Comparison of ENCODE assay signal across 20 cellular contexts in the genomic region with DNA sequence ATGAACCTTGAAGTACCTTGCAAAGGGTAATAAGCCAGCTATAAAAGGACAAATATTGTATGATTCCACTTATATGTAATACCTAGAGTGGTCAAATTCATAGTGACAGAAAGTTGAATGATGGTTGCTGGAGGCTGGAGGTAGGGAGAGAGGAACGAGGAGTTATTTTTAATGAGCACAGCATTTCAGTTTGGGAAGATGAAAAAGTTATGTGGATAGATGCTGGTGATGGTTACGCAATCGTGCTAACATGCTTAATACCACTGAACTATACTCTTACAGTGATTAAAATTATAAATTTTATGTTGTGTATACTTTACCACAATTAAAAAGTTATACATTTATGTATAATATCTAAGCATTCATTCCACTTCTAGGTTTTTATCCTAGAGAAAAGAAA.
A peak's percentile ranks its signal among the peaks of the same experiment; 100 is the strongest.
DNase-seq lines count a peak whose midpoint lies in the region; ATAC-seq, FAIRE-seq and TF ChIP-seq lines count a peak whose summit lies in the region.
"Had no signal": no experiment of that assay in that cellular context is flagged by ENCODE, and none has a peak within 500 bp of the region (broad histone marks: within the 10 kb centered on the region; RNA-seq: fewer than 3 reads in every experiment).

No MANE protein-coding gene starts in this region.

- H3K9me3 ChIP-seq in HepG2 (ENCODE audit: low read length) (peaks cover 86% of the 10 kb centered on the region), right lobe of liver (no peaks in the 10 kb centered on the region), K562 (replicated peaks; ENCODE audit: control insufficient read depth, insufficient read depth, low read depth, low read length) (no peaks in the 10 kb centered on the region)
- H3K9me3 ChIP-seq: A549; BLaER1 treated with 17β-estradiol and CSF1 and Interleukin-3, amounts not matched to agents 10 nM and 100 nM; Caco-2 had no signal

- H3K4me2 ChIP-seq in HepG2 (ENCODE audit: low read depth, low read length) (no peak overlapping the region), K562 (ENCODE audit: insufficient read depth, low read length) (no peak overlapping the region)
- H3K4me2 ChIP-seq: A549; BLaER1 treated with 17β-estradiol and CSF1 and Interleukin-3, amounts not matched to agents 10 nM and 100 nM had no signal

- no peak overlapping the region for H3K27ac ChIP-seq in HepG2 (ENCODE audit: extremely low read length, insufficient read depth, low read length)
- H3K27ac ChIP-seq in right lobe of liver = no peak overlapping the region
- no peak overlapping the region for H3K27ac ChIP-seq in K562 (ENCODE audit: extremely low read depth, low read depth, low read length)
- H3K27ac ChIP-seq: 22Rv1; A549; BLaER1 treated with 17β-estradiol and CSF1 and Interleukin-3, amounts not matched to agents 10 nM and 100 nM; C4-2B had no signal

- in situ Hi-C loops in HepG2 (cut with HindIII; ENCODE audit: extremely low pct_ligation_motif_present, low pct_unique_long_range_greater_than_20kb) = no loop called here
- in situ Hi-C loops in K562 (cut with MboI) = no loop called here

- H3K4me3 ChIP-seq in HepG2 (replicated peaks in 1 of 3; ENCODE audit: insufficient read depth in 1 of 3, low read depth in 2 of 3, low read length in 3 of 3) (no peak overlapping the region), right lobe of liver (no peak overlapping the region), K562 (no peak overlapping the region)
- H3K4me3 ChIP-seq: A549; BLaER1 treated with 17β-estradiol and CSF1 and Interleukin-3, amounts not matched to agents 10 nM and 100 nM had no signal

- FAIRE-seq in HepG2 (lab: Jason Lieb, UNC) (no peak), K562 (lab: Jason Lieb, UNC) (no peak)
- FAIRE-seq: A549, D721Med, G401.6, GM12891, GM19239 had no signal

- WGBS in HepG2 (ENCODE audit: low lambda C conversion rate) = 38% methylated on average over 3 of the region's 3 CpGs
- 61% methylated on average over 3 of the region's 3 CpGs for WGBS in right lobe of liver (ENCODE audit: insufficient coverage, low coverage, low lambda C conversion rate, missing lambda C conversion rate)
- 22% methylated on average over 3 of the region's 3 CpGs for WGBS in K562 (ENCODE audit: insufficient coverage, low coverage, missing lambda C conversion rate)

- TF ChIP-seq POLR2A in HepG2 (IDR thresholded peaks at IDR 0.05; ENCODE audit: insufficient read depth in 1 of 2, low read depth in 2 of 2, low read length in 2 of 2) = no peak
- TF ChIP-seq POLR2A in right lobe of liver (IDR thresholded peaks at IDR 0.05) = no peak
- TF ChIP-seq POLR2A in K562 (conservative IDR thresholded peaks at IDR 0.05) = no peak

- ATAC-seq in HepG2 (no peak), right lobe of liver (no peak), K562 (no peak), GM19328 (IDR thresholded peaks at IDR 0.05; ENCODE audit: unreplicated experiment) (no peak)
- ATAC-seq: A549; CD8-positive, alpha-beta T cell had no signal

- BruUV-seq in HepG2 (replicated peaks; lab: Mats Ljungman, UMichigan) (no TSS peak), K562 (replicated peaks; lab: Mats Ljungman, UMichigan) (no TSS peak)

- H4K20me1 ChIP-seq in HepG2 (ENCODE audit: insufficient read depth, low read length) (no peaks in the 10 kb centered on the region), K562 (replicated peaks; ENCODE audit: control insufficient read depth, insufficient read depth, low read length) (no peaks in the 10 kb centered on the region)
- H4K20me1 ChIP-seq: BLaER1 treated with 17β-estradiol and CSF1 and Interleukin-3, amounts not matched to agents 10 nM and 100 nM had no signal

- H3K79me2 ChIP-seq in HepG2 (ENCODE audit: insufficient read depth, low read length) (no peaks in the 10 kb centered on the region), K562 (ENCODE audit: control insufficient read depth, insufficient read depth, low read length) (no peaks in the 10 kb centered on the region)

- CTCF ChIA-PET in HepG2 (lab: Yijun Ruan, JAX; ENCODE audit: low intra/inter-chr PET ratio, low total read pairs) (interaction anchor here (0.6 kb wide), 1 partner anchor 489 kb away, joined by 3 read pairs; no protein-coding TSS in a partner anchor), K562 (lab: Yijun Ruan, JAX; ENCODE audit: low intra/inter-chr PET ratio) (no interaction called here)

- TF ChIP-seq CTCF in HepG2 (CRISPR knock-in tag; IDR thresholded peaks at IDR 0.05) (no peak), right lobe of liver (IDR thresholded peaks at IDR 0.05) (no peak), K562 (IDR thresholded peaks at IDR 0.05 in 2 of 3, conservative IDR thresholded peaks at IDR 0.05 in 1 of 3; ENCODE audit: insufficient read depth in 2 of 3, low read depth in 1 of 3, low read length in 3 of 3) (no peak)

- H3K9ac ChIP-seq in HepG2 (ENCODE audit: insufficient read depth, low read depth, low read length) = no peak overlapping the region
- no peak overlapping the region for H3K9ac ChIP-seq in K562 (ENCODE audit: insufficient read depth in 1 of 2, low read depth in 2 of 2, low read length in 2 of 2)
- H3K9ac ChIP-seq: BLaER1 treated with 17β-estradiol and CSF1 and Interleukin-3, amounts not matched to agents 10 nM and 100 nM had no signal

- no peaks in the 10 kb centered on the region for H3K9me1 ChIP-seq in K562 (ENCODE audit: control insufficient read depth, insufficient read depth, low read length)

- no peak overlapping the region for H2AFZ ChIP-seq in HepG2 (ENCODE audit: low read length)
- H2AFZ ChIP-seq in K562 (ENCODE audit: low read depth, low read length) = no peak overlapping the region

- TF ChIP-seq RAD21 in HepG2 (CRISPR knock-in tag; IDR thresholded peaks at IDR 0.05) (no peak), K562 (CRISPR knock-in tag; conservative IDR thresholded peaks at IDR 0.05 in 1 of 2, IDR thresholded peaks at IDR 0.05 in 1 of 2) (no peak)

- H3K27me3 ChIP-seq in HepG2 (ENCODE audit: control insufficient read depth in 1 of 2, insufficient read depth in 2 of 2, low read length in 2 of 2) = no peaks in the 10 kb centered on the region
- no peaks in the 10 kb centered on the region for H3K27me3 ChIP-seq in right lobe of liver
- no peaks in the 10 kb centered on the region for H3K27me3 ChIP-seq in K562 (ENCODE audit: control insufficient read depth in 2 of 2, insufficient read depth in 2 of 2, low read length in 2 of 2)
- H3K27me3 ChIP-seq: BLaER1 treated with 17β-estradiol and CSF1 and Interleukin-3, amounts not matched to agents 10 nM and 100 nM had no signal

- intact Hi-C loops in HepG2 (cut with micrococcal nuclease; ENCODE audit: unreplicated experiment) = no loop called here
- intact Hi-C loops in right lobe of liver (cut with DNase I) = no loop called here
- intact Hi-C loops in K562 (cut with micrococcal nuclease) = no loop called here

- H3K36me3 ChIP-seq in HepG2 (replicated peaks in 1 of 2; ENCODE audit: control insufficient read depth in 1 of 2, insufficient read depth in 2 of 2, low read length in 2 of 2) (no peaks in the 10 kb centered on the region), right lobe of liver (no peaks in the 10 kb centered on the region), K562 (ENCODE audit: control insufficient read depth, insufficient read depth, low read length) (no peaks in the 10 kb centered on the region)
- H3K36me3 ChIP-seq: BLaER1 treated with 17β-estradiol and CSF1 and Interleukin-3, amounts not matched to agents 10 nM and 100 nM had no signal

- DNase-seq in HepG2 (ENCODE audit: low spot score) (no peak), right lobe of liver (no peak), K562 (ENCODE audit: extremely low read depth in 1 of 4, low spot score in 3 of 4) (no peak)
- DNase-seq in stimulated activated naive CD4-positive, alpha-beta T cell treated with Interleukin-2 at 50 U/mL for 16 hours (lab: John Stamatoyannopoulos, UW) = no peak
- DNase-seq: AML-193; Caco-2; Calu3; CD4-positive, alpha-beta T cell; CD8-positive, alpha-beta T cell; DMS79 treated with DMSO at 0.1 percent for 48 hours; GF-D8 had no signal

- POLR2A ChIA-PET in HepG2 (lab: Yijun Ruan, JAX) (no interaction called here), K562 (lab: Yijun Ruan, JAX) (no interaction called here)

- H3K4me1 ChIP-seq in HepG2 (ENCODE audit: insufficient read depth, low read length) = no peaks in the 10 kb centered on the region
- no peaks in the 10 kb centered on the region for H3K4me1 ChIP-seq in right lobe of liver
- no peaks in the 10 kb centered on the region for H3K4me1 ChIP-seq in K562 (replicated peaks in 1 of 2; ENCODE audit: control insufficient read depth in 2 of 2, insufficient read depth in 2 of 2, low read length in 2 of 2)
- H3K4me1 ChIP-seq: A549; BLaER1 treated with 17β-estradiol and CSF1 and Interleukin-3, amounts not matched to agents 10 nM and 100 nM; Caco-2 had no signal

- TF ChIP-seq EP300 in HepG2 (IDR thresholded peaks at IDR 0.05; ENCODE audit: low read depth in 2 of 2, low read length in 2 of 2) = no peak
- no peak for TF ChIP-seq EP300 in HepG2 (CRISPR knock-in tag; IDR thresholded peaks at IDR 0.05; ENCODE audit: borderline replicate concordance)
- no peak for TF ChIP-seq EP300 in K562 (IDR thresholded peaks at IDR 0.05; ENCODE audit: low read length)

TF ChIP-seq in HepG2, 621 proteins besides CTCF, POLR2A, EP300 and RAD21 (continues in another document):
- peak; percentile 79; the same call in 1 of the 2 replicates for TF ChIP-seq CEBPB (IDR thresholded peaks at IDR 0.05; ENCODE audit: borderline replicate concordance, low read depth, low read length)
- TF ChIP-seq MATR3 (CRISPR knock-in tag; IDR thresholded peaks at IDR 0.05) = no peak
- TF ChIP-seq SOX13 (IDR thresholded peaks at IDR 0.05) = no peak
- no peak for TF ChIP-seq SOX13 (CRISPR knock-in tag; conservative IDR thresholded peaks at IDR 0.05 in 1 of 2, IDR thresholded peaks at IDR 0.05 in 1 of 2)
- TF ChIP-seq ZFAT (CRISPR knock-in tag; conservative IDR thresholded peaks at IDR 0.05) = no peak
- no peak for TF ChIP-seq ISL2 (CRISPR knock-in tag; IDR thresholded peaks at IDR 0.05)

TF ChIP-seq in K562, 482 proteins besides CTCF, POLR2A, EP300 and RAD21 (continues in another document):
- TF ChIP-seq FOXJ3 (CRISPR knock-in tag; IDR thresholded peaks at IDR 0.05) (no peak), ZNF143 (CRISPR knock-in tag; IDR thresholded peaks at IDR 0.05) (no peak), CHCHD3 (CRISPR knock-in tag; IDR thresholded peaks at IDR 0.05) (no peak), ZNF184 (CRISPR knock-in tag; IDR thresholded peaks at IDR 0.05) (no peak), HOXB6 (CRISPR knock-in tag; IDR thresholded peaks at IDR 0.05; ENCODE audit: borderline replicate concordance) (no peak), CEBPB (tag; IDR thresholded peaks at IDR 0.05) (peak; percentile 76)
- TF ChIP-seq, protein P1, sequence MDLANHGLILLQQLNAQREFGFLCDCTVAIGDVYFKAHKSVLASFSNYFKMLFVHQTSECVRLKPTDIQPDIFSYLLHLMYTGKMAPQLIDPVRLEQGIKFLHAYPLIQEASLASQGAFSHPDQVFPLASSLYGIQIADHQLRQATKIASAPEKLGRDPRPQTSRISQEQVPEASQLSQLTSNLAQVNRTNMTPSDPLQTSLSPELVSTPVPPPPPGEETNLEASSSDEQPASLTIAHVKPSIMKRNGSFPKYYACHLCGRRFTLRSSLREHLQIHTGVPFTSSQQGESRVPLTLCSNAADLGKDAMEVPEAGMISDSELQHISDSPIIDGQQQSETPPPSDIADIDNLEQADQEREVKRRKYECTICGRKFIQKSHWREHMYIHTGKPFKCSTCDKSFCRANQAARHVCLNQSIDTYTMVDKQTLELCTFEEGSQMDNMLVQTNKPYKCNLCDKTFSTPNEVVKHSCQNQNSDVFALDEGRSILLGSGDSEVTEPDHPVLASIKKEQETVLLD (IDR thresholded peaks at IDR 0.05) = no peak

Comparison
In these comparisons a context has a peak if more than half of its experiments do, and no peak if none do; other contexts are left out.
1. Of the 241 proteins assayed by ChIP-seq in both HepG2 and K562: peak only in HepG2: none; only in K562: CEBPG; in both: CEBPB; in neither: 239.